ENCODE assay signal across 8 cellular contexts in genomic region chr2:156892449-156893335, GRCh38.
DNase-seq lines count a peak whose midpoint lies in the region; ATAC-seq, FAIRE-seq and TF ChIP-seq lines count a peak whose summit lies in the region.

No MANE protein-coding gene starts in this region.

- H2BK12ac ChIP-seq in H1 (ENCODE audit: low read depth, low read length), result no peak overlapping the region

- H3K36me3 Mint-ChIP-seq in stimulated activated memory B cell treated with anti-CD40 and anti-IgM and Interleukin-4, amounts not matched to agents 10 μg/mL and 1 μg/mL and 100 μg/mL, for 72 hours, result no peaks in the 10 kb centered on the region

- H2AFZ ChIP-seq in H1 (ENCODE audit: low read length), result peak overlapping the region; percentile 77

- H3K9me3 ChIP-seq in H1 (ENCODE audit: insufficient read depth in 2 of 2, low read depth in 1 of 2, low read length in 1 of 2), result no peaks in the 10 kb centered on the region

- no peak for TF ChIP-seq POLR2A in H1 (IDR thresholded peaks at IDR 0.05; ENCODE audit: control extremely low read depth in 1 of 2, low read depth in 2 of 2, low read length in 2 of 2)

- H3K4me3 ChIP-seq in H1 (ENCODE audit: extremely low read depth in 1 of 4, insufficient read depth in 2 of 4, low read depth in 3 of 4, low read length in 4 of 4), result peak overlapping the region; percentile 4 to 53 (median 16); a peak in 5 of 8 replicates
- no peak overlapping the region for H3K4me3 ChIP-seq in mesendoderm (ENCODE audit: low read length)

- no peak overlapping the region for H4K8ac ChIP-seq in H1 (ENCODE audit: extremely low read depth, insufficient read depth, low read length)
- no peak overlapping the region for H4K8ac ChIP-seq in mesendoderm (ENCODE audit: low read depth, low read length)

- peaks cover 9% of the 10 kb centered on the region for H3K27me3 Mint-ChIP-seq in stimulated activated memory B cell treated with anti-CD40 and anti-IgM and Interleukin-4, amounts not matched to agents 10 μg/mL and 1 μg/mL and 100 μg/mL, for 72 hours

- H3K79me2 ChIP-seq in H1 (ENCODE audit: control insufficient read depth in 1 of 2, insufficient read depth in 2 of 2, low read length in 2 of 2) (no peaks in the 10 kb centered on the region), mesendoderm (ENCODE audit: control insufficient read depth, insufficient read depth, low read length) (no peaks in the 10 kb centered on the region)

- no peaks in the 10 kb centered on the region for H3K4me1 Mint-ChIP-seq in stimulated activated memory B cell treated with anti-CD40 and anti-IgM and Interleukin-4, amounts not matched to agents 10 μg/mL and 1 μg/mL and 100 μg/mL, for 72 hours

- POLR2A ChIA-PET in H1 (lab: Charles Lee; ENCODE audit: partially characterized antibody), result no interaction called here

- H3K4me1 ChIP-seq in H1 (replicated peaks in 1 of 4; ENCODE audit: control insufficient read depth in 3 of 4, insufficient read depth in 4 of 4, low read length in 3 of 4), result 0 out of 7 replicates have a peak, but pooled peaks cover 0 to 2% (median under 1%) of the 10 kb centered on the region in 4 experiments
- H3K4me1 ChIP-seq in mesendoderm (ENCODE audit: control insufficient read depth, low read depth, low read length), result no peaks in the 10 kb centered on the region

- H3K23ac ChIP-seq in H1 (ENCODE audit: insufficient read length) (no peak overlapping the region), mesendoderm (ENCODE audit: low read length) (no peak overlapping the region)

- peak; percentile 87 to 88 for TF ChIP-seq RAD21 in H1 (IDR thresholded peaks at IDR 0.05 in 1 of 2, conservative IDR thresholded peaks at IDR 0.05 in 1 of 2; ENCODE audit: low read depth in 2 of 2, low read length in 2 of 2)

- H3K56ac ChIP-seq in H1 (replicated peaks; ENCODE audit: insufficient read length, low read depth, low read length) (no peak overlapping the region), mesendoderm (ENCODE audit: low read length) (peak overlapping the region; percentile 19)

- H3K9ac ChIP-seq in H1 (replicated peaks in 1 of 4; ENCODE audit: extremely low read depth in 1 of 4, low read depth in 3 of 4, low read length in 3 of 4) (no peak overlapping the region), mesendoderm (ENCODE audit: low read length) (peak overlapping the region; percentile 10)

- TF ChIP-seq CTCF in D721Med (IDR thresholded peaks at IDR 0.05; ENCODE audit: insufficient read depth, missing control alignments) (peak; percentile 84), H1 (IDR thresholded peaks at IDR 0.05; ENCODE audit: control extremely low read depth in 1 of 3, insufficient read depth in 1 of 3, low read depth in 1 of 3, low read length in 3 of 3) (peak in 2 of 3 experiments; percentile 48 to 65; a peak in 2 of 4 replicates)

- H3K18ac ChIP-seq in H1 (ENCODE audit: extremely low read depth, low read length) (no peak overlapping the region), mesendoderm (ENCODE audit: low read length) (peak overlapping the region; percentile 99)

- H4K5ac ChIP-seq in H1 (ENCODE audit: insufficient read length, low read depth, low read length) (no peak overlapping the region), mesendoderm (ENCODE audit: low read length) (no peak overlapping the region)

- H2BK15ac ChIP-seq in H1 (ENCODE audit: low read length) (no peak overlapping the region), mesendoderm (replicated peaks; ENCODE audit: low read depth) (peak overlapping the region; percentile 92)

- H4K20me1 ChIP-seq in H1 (replicated peaks in 1 of 2; ENCODE audit: control insufficient read depth in 1 of 2, insufficient read depth in 2 of 2, low read length in 2 of 2), result no peaks in the 10 kb centered on the region

- H3K4me2 ChIP-seq in H1 (ENCODE audit: insufficient read depth in 1 of 2, low read depth in 2 of 2, low read length in 2 of 2), result peak overlapping the region; percentile 44 to 60
- H3K4me2 ChIP-seq in mesendoderm (ENCODE audit: low read length), result peak overlapping the region; percentile 1

- H3K4me3 Mint-ChIP-seq in stimulated activated memory B cell treated with anti-CD40 and anti-IgM and Interleukin-4, amounts not matched to agents 10 μg/mL and 1 μg/mL and 100 μg/mL, for 72 hours, result no peak overlapping the region

- no peaks in the 10 kb centered on the region for H3K9me3 Mint-ChIP-seq in stimulated activated memory B cell treated with anti-CD40 and anti-IgM and Interleukin-4, amounts not matched to agents 10 μg/mL and 1 μg/mL and 100 μg/mL, for 72 hours

- H2BK5ac ChIP-seq in H1 (ENCODE audit: low read depth, low read length) (no peak overlapping the region; the same call in 1 of the 2 replicates), mesendoderm (ENCODE audit: low read length) (no peak overlapping the region)

- H3K79me1 ChIP-seq in H1 (ENCODE audit: low read depth, low read length), result no peaks in the 10 kb centered on the region
- H3K79me1 ChIP-seq in mesendoderm (ENCODE audit: low read length), result no peaks in the 10 kb centered on the region

- H3K14ac ChIP-seq in H1 (ENCODE audit: insufficient read length), result no peak overlapping the region

- H3K36me3 ChIP-seq in H1 (ENCODE audit: control insufficient read depth in 2 of 4, insufficient read depth in 4 of 4, low read length in 3 of 4) (no peaks in the 10 kb centered on the region), mesendoderm (ENCODE audit: control insufficient read depth, insufficient read depth, low read length) (no peaks in the 10 kb centered on the region)

- no peak overlapping the region for H2AK5ac ChIP-seq in H1 (ENCODE audit: low read depth, low read length)
- no peak overlapping the region for H2AK5ac ChIP-seq in mesendoderm (ENCODE audit: low read length)

- peak overlapping the region; percentile 70 for H4K91ac ChIP-seq in H1 (replicated peaks; ENCODE audit: insufficient read length, low read length)

- 15% methylated on average over 15 of the region's 15 CpGs; no CpG with 5 or more reads in 1 of the 2 experiments for WGBS in H1 (ENCODE audit: extremely low coverage in 1 of 2, insufficient coverage in 1 of 2, insufficient read length in 1 of 2, insufficient replicate concordance in 2 of 2, low coverage in 1 of 2, low lambda C conversion rate in 2 of 2, missing lambda C conversion rate in 1 of 2), 2 experiments
- WGBS in mesendoderm (ENCODE audit: extremely low coverage, insufficient coverage, low lambda C conversion rate), result no CpG with 5 or more reads among the region's 15 CpGs

- TF ChIP-seq EP300 in H1 (IDR thresholded peaks at IDR 0.05; ENCODE audit: borderline replicate concordance in 1 of 2, low read depth in 2 of 2, low read length in 2 of 2), result no peak

- no peaks in the 10 kb centered on the region for H3K23me2 ChIP-seq in H1 (ENCODE audit: low read depth, low read length)

- CTCF ChIA-PET in H1 (lab: Charles Lee; ENCODE audit: partially characterized antibody), result interaction anchor here (0.5 to 2.0 kb wide), 14 partner anchors 9 to 1583 kb away, joined by 3 to 6 read pairs (median 3); no protein-coding TSS in a partner anchor

- DNase-seq in D721Med (ENCODE audit: insufficient read length, low spot score), result no peak
- DNase-seq in HuH-7.5 (ENCODE audit: low spot score), result peak; percentile 7
- peak; percentile 85 for DNase-seq in OCI-M1 (lab: John Stamatoyannopoulos, UW)
- peak in 1 of 2 experiments; percentile 49 for DNase-seq in H1 (ENCODE audit: low read depth in 1 of 2, low spot score in 2 of 2)
- peak; percentile 85 for DNase-seq in mesendoderm
- no peak for DNase-seq in GOT3 (lab: John Stamatoyannopoulos, UW)

- FAIRE-seq in D721Med (lab: Jason Lieb, UNC), result peak; percentile 95
- FAIRE-seq in H1 (lab: Jason Lieb, UNC), result peak; percentile 97

- H3K27me3 ChIP-seq in H1 (replicated peaks in 1 of 4; ENCODE audit: control insufficient read depth in 3 of 4, extremely low read depth in 1 of 4, insufficient read depth in 3 of 4, low read length in 3 of 4), result no peaks in the 10 kb centered on the region
- H3K27me3 ChIP-seq in mesendoderm (ENCODE audit: insufficient read depth, low read length, poor library complexity), result no peaks in the 10 kb centered on the region

- H2BK120ac ChIP-seq in H1 (replicated peaks; ENCODE audit: low read depth, low read length) (peak overlapping the region; percentile 30), mesendoderm (ENCODE audit: low read depth, low read length) (peak overlapping the region; percentile 82)

- peak; percentile 38 for ATAC-seq in GM19455 (IDR thresholded peaks at IDR 0.05; ENCODE audit: unreplicated experiment)
- ATAC-seq in stimulated activated memory B cell treated with anti-CD40 and anti-IgM and Interleukin-4, amounts not matched to agents 10 μg/mL and 1 μg/mL and 100 μg/mL, for 72 hours, result no peak

- H3K27ac Mint-ChIP-seq in stimulated activated memory B cell treated with anti-CD40 and anti-IgM and Interleukin-4, amounts not matched to agents 10 μg/mL and 1 μg/mL and 100 μg/mL, for 72 hours, result no peak overlapping the region

- H3K4ac ChIP-seq in H1 (replicated peaks; ENCODE audit: insufficient read length, low read depth, low read length), result peak overlapping the region; percentile 10
- peak overlapping the region; percentile 70 for H3K4ac ChIP-seq in mesendoderm (ENCODE audit: low read depth, low read length)

- peak overlapping the region; percentile 68; the same call in 1 of the 2 replicates for H2BK20ac ChIP-seq in H1 (ENCODE audit: low read length)

- H3K27ac ChIP-seq in H1 (ENCODE audit: low read depth, low read length), result no peak overlapping the region
- no peak overlapping the region for H3K27ac ChIP-seq in mesendoderm (ENCODE audit: low read depth, low read length)

TF ChIP-seq in H1, 55 proteins besides CTCF, POLR2A, EP300 and RAD21:
- TF ChIP-seq FOSL1 (IDR thresholded peaks at IDR 0.05; ENCODE audit: insufficient read depth, low read depth, low read length) (no peak), EGR1 (IDR thresholded peaks at IDR 0.05; ENCODE audit: borderline replicate concordance, low read depth, low read length) (no peak), NRF1 (IDR thresholded peaks at IDR 0.05; ENCODE audit: low read depth, low read length) (no peak), PHF8 (conservative IDR thresholded peaks at IDR 0.05; ENCODE audit: low read depth, low read length) (no peak), ATF3 (IDR thresholded peaks at IDR 0.05; ENCODE audit: insufficient read depth, low read depth, low read length) (no peak), KDM5A (IDR thresholded peaks at IDR 0.05; ENCODE audit: low read length) (0 out of 2 replicates have a peak, but pooled peaks have one; percentile 8), CREB1 (IDR thresholded peaks at IDR 0.05) (no peak), ASH2L (IDR thresholded peaks at IDR 0.05; ENCODE audit: low read length) (peak; percentile 21), TAF1 (IDR thresholded peaks at IDR 0.05; ENCODE audit: low read depth, low read length) (no peak)

Comparison
In these comparisons a context has a peak if more than half of its experiments do, and no peak if none do; other contexts are left out.
1. DNase-seq: peak in HuH-7.5 (single experiment), OCI-M1 (single experiment) and mesendoderm (single experiment); none in D721Med (single experiment) and GOT3 (single experiment).